Comparison of ENCODE assay signal across 21 cellular contexts in the genomic region with DNA sequence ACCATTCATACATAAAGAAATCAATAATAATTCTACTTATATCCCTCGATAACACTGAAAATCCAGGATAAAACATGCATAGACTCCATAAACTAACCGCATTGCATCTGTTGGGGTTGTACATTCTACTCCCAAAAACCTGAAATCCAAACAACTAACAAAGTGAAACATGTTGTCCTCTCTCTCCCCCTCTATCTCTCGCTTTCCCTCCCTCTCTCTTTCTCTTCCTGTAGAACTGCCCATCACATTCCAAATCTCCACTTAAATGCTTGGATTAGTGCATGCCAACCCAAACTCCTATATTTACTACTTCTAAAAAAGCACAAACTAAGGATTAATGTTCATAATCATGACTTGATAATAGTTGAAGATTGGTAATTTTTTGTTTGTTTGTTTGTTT.
DNase-seq lines count a peak whose midpoint lies in the region; FAIRE-seq and TF ChIP-seq lines count a peak whose summit lies in the region.
"Had no signal": no experiment of that assay in that cellular context is flagged by ENCODE, and none has a peak within 500 bp of the region (broad histone marks: within the 10 kb centered on the region; RNA-seq: fewer than 3 reads in every experiment).

No MANE protein-coding gene starts in this region.

- H3F3A ChIP-seq in Loucy (ENCODE audit: low read depth) = no peaks in the 10 kb centered on the region

- H3K4me2 ChIP-seq in Loucy (ENCODE audit: low read depth, low read length, poor library complexity, severe bottlenecking) = no peak overlapping the region
- peak overlapping the region; percentile 69 for H3K4me2 ChIP-seq in endothelial cell of umbilical vein (ENCODE audit: insufficient read depth, low read length)
- H3K4me2 ChIP-seq: A549 had no signal

- peaks cover 4% of the 10 kb centered on the region for H3K27me3 Mint-ChIP-seq in activated naive CD4-positive, alpha-beta T cell treated with anti-CD3 and anti-CD28 coated beads, Interleukin-2, amount 10 ng/mL, durations not matched to agents 7 days and 5 days
- H3K27me3 Mint-ChIP-seq: B cell had no signal

- H3K27me3 ChIP-seq in Loucy (ENCODE audit: insufficient read depth, low read length, poor library complexity, severe bottlenecking) (no peaks in the 10 kb centered on the region), endothelial cell of umbilical vein (ENCODE audit: control insufficient read depth in 2 of 2, insufficient read depth in 2 of 2, low read length in 2 of 2) (no peaks in the 10 kb centered on the region)
- H3K27me3 ChIP-seq: BLaER1 treated with 17β-estradiol and CSF1 and Interleukin-3, amounts not matched to agents 10 nM and 100 nM had no signal

- TF ChIP-seq CTCF in HEK293 (tag by site-specific recombination; IDR thresholded peaks at IDR 0.05) (no peak), Loucy (conservative IDR thresholded peaks at IDR 0.05; ENCODE audit: low read length) (no peak), endothelial cell of umbilical vein (IDR thresholded peaks at IDR 0.05; ENCODE audit: extremely low read depth in 1 of 2, insufficient read depth in 1 of 2, low read depth in 1 of 2, low read length in 2 of 2) (no peak)

- no peak for DNase-seq in endothelial cell of umbilical vein (ENCODE audit: low read depth, low spot score)
- no peak for DNase-seq in UCSD-AML1 (lab: John Stamatoyannopoulos, UW; ENCODE audit: unreplicated experiment)
- DNase-seq in activated naive CD4-positive, alpha-beta T cell treated with anti-CD3 and anti-CD28 coated beads, Interleukin-2, amount 10 ng/mL, durations not matched to agents 7 days and 5 days = no peak
- DNase-seq: AML-193; Caco-2; Calu3; CD4-positive, alpha-beta T cell; CD8-positive, alpha-beta T cell; DMS79 treated with DMSO at 0.1 percent for 48 hours; GF-D8 had no signal

- no peaks in the 10 kb centered on the region for H3K9me1 ChIP-seq in endothelial cell of umbilical vein (replicated peaks; ENCODE audit: control insufficient read depth, extremely low read depth, insufficient read depth, low read length)

- H3K27ac ChIP-seq in HEK293 (ENCODE audit: extremely low read depth, low read depth, low read length) (no peak overlapping the region), endothelial cell of umbilical vein (ENCODE audit: insufficient read depth, low read depth, low read length) (no peak overlapping the region)
- H3K27ac ChIP-seq: 22Rv1; A549; BLaER1 treated with 17β-estradiol and CSF1 and Interleukin-3, amounts not matched to agents 10 nM and 100 nM; C4-2B had no signal

- no peak for TF ChIP-seq POLR2A in endothelial cell of umbilical vein (IDR thresholded peaks at IDR 0.05; ENCODE audit: low read depth, low read length)

- H3K4me3 Mint-ChIP-seq in activated naive CD4-positive, alpha-beta T cell treated with anti-CD3 and anti-CD28 coated beads, Interleukin-2, amount 10 ng/mL, durations not matched to agents 7 days and 5 days = no peak overlapping the region
- H3K4me3 Mint-ChIP-seq: B cell; CD4-positive, alpha-beta T cell; CD8-positive, alpha-beta T cell had no signal

- H3K9me3 Mint-ChIP-seq in activated naive CD4-positive, alpha-beta T cell treated with anti-CD3 and anti-CD28 coated beads, Interleukin-2, amount 10 ng/mL, durations not matched to agents 7 days and 5 days = no peaks in the 10 kb centered on the region
- H3K9me3 Mint-ChIP-seq: CD4-positive, alpha-beta T cell; CD8-positive, alpha-beta T cell had no signal

- no peaks in the 10 kb centered on the region for H3K36me3 Mint-ChIP-seq in activated naive CD4-positive, alpha-beta T cell treated with anti-CD3 and anti-CD28 coated beads, Interleukin-2, amount 10 ng/mL, durations not matched to agents 7 days and 5 days
- H3K36me3 Mint-ChIP-seq: CD8-positive, alpha-beta T cell had no signal

- H3K4me1 Mint-ChIP-seq in activated naive CD4-positive, alpha-beta T cell treated with anti-CD3 and anti-CD28 coated beads, Interleukin-2, amount 10 ng/mL, durations not matched to agents 7 days and 5 days = no peaks in the 10 kb centered on the region

- intact Hi-C loops in endothelial cell of umbilical vein (cut with micrococcal nuclease) = loop anchor here (1.0 to 2.0 kb wide), 2 partner anchors 8 to 80 kb away; a partner anchor contains a TSS

- H3K9me3 ChIP-seq in HEK293 (ENCODE audit: control insufficient read depth, insufficient read depth, low read depth, low read length) (no peaks in the 10 kb centered on the region), Loucy (ENCODE audit: insufficient read depth, low read depth, low read length) (no peaks in the 10 kb centered on the region), endothelial cell of umbilical vein (replicated peaks; ENCODE audit: control insufficient read depth, insufficient read depth, low read length) (no peaks in the 10 kb centered on the region)
- H3K9me3 ChIP-seq: A549; BLaER1 treated with 17β-estradiol and CSF1 and Interleukin-3, amounts not matched to agents 10 nM and 100 nM; Caco-2 had no signal

- no TSS peak for BruUV-seq in endothelial cell of umbilical vein (replicated peaks; lab: Mats Ljungman, UMichigan)

- no peaks in the 10 kb centered on the region for H3K79me2 ChIP-seq in Loucy (ENCODE audit: insufficient read depth, low read length)
- H3K79me2 ChIP-seq in endothelial cell of umbilical vein (ENCODE audit: control insufficient read depth, insufficient read depth, low read length) = peaks cover 42% of the 10 kb centered on the region

- H3K4me3 ChIP-seq in HEK293 (ENCODE audit: low read depth, low read length) (no peak overlapping the region), Loucy (ENCODE audit: low read length, poor library complexity, severe bottlenecking) (no peak overlapping the region), endothelial cell of umbilical vein (replicated peaks in 1 of 3; ENCODE audit: insufficient read depth in 1 of 3, low read depth in 1 of 3, low read length in 3 of 3) (no peak overlapping the region)
- H3K4me3 ChIP-seq: A549; BLaER1 treated with 17β-estradiol and CSF1 and Interleukin-3, amounts not matched to agents 10 nM and 100 nM had no signal

- H2AFZ ChIP-seq in Loucy (ENCODE audit: low read length) = peak overlapping the region; percentile 50
- H2AFZ ChIP-seq in endothelial cell of umbilical vein (ENCODE audit: low read depth, low read length) = no peak overlapping the region

- POLR2A ChIA-PET in HEK293 (lab: Yijun Ruan, JAX) (no interaction called here), endothelial cell of umbilical vein (lab: Charles Lee) (no interaction called here)

- no peaks in the 10 kb centered on the region for H4K20me1 ChIP-seq in Loucy (ENCODE audit: insufficient read depth, low read length, poor library complexity, severe bottlenecking)
- no peaks in the 10 kb centered on the region for H4K20me1 ChIP-seq in endothelial cell of umbilical vein (replicated peaks; ENCODE audit: control insufficient read depth, extremely low read depth, insufficient read depth, low read length)
- H4K20me1 ChIP-seq: BLaER1 treated with 17β-estradiol and CSF1 and Interleukin-3, amounts not matched to agents 10 nM and 100 nM had no signal

- H3K4me1 ChIP-seq in HEK293 (ENCODE audit: control insufficient read depth, insufficient read depth, low read length) (no peaks in the 10 kb centered on the region), Loucy (ENCODE audit: insufficient read depth, low read length, poor library complexity, severe bottlenecking) (peaks cover 23% of the 10 kb centered on the region), endothelial cell of umbilical vein (ENCODE audit: control insufficient read depth, extremely low read depth, insufficient read depth, low read length) (peaks cover 23% of the 10 kb centered on the region)
- H3K4me1 ChIP-seq: A549, Caco-2 had no signal

- dilution Hi-C loops in endothelial cell of umbilical vein (cut with MboI; ENCODE audit: extremely low pct_ligation_motif_present, low sequenced_read_pairs) = no loop called here

- H3K9ac ChIP-seq in Loucy (ENCODE audit: low read depth, low read length, poor library complexity, severe bottlenecking) (no peak overlapping the region), endothelial cell of umbilical vein (replicated peaks; ENCODE audit: extremely low read depth, insufficient read depth, low read length) (no peak overlapping the region)
- H3K9ac ChIP-seq: BLaER1 treated with 17β-estradiol and CSF1 and Interleukin-3, amounts not matched to agents 10 nM and 100 nM had no signal

- no peaks in the 10 kb centered on the region for H3K9me2 ChIP-seq in Loucy (replicated peaks; ENCODE audit: low read depth, low read length)

- no peak for FAIRE-seq in endothelial cell of umbilical vein (lab: Jason Lieb, UNC)
- FAIRE-seq: A549, D721Med, G401.6, GM12891, GM19239 had no signal

- H3K36me3 ChIP-seq in HEK293 (ENCODE audit: control insufficient read depth in 2 of 2, insufficient read depth in 1 of 2, low read length in 2 of 2) (no peaks in the 10 kb centered on the region), Loucy (ENCODE audit: insufficient read depth, low read length) (no peaks in the 10 kb centered on the region), endothelial cell of umbilical vein (ENCODE audit: control insufficient read depth in 2 of 2, extremely low read depth in 1 of 2, insufficient read depth in 2 of 2, low read length in 2 of 2) (no peaks in the 10 kb centered on the region)
- H3K36me3 ChIP-seq: BLaER1 treated with 17β-estradiol and CSF1 and Interleukin-3, amounts not matched to agents 10 nM and 100 nM had no signal

- CTCF ChIA-PET in HEK293 (lab: Yijun Ruan, JAX) = no interaction called here
- CTCF ChIA-PET in endothelial cell of umbilical vein (lab: Charles Lee) = interaction anchor here (0.9 to 2.8 kb wide), 8 partner anchors 14 to 434 kb away, joined by 3 to 8 read pairs (median 4); no protein-coding TSS in a partner anchor
- CTCF ChIA-PET in activated naive CD4-positive, alpha-beta T cell treated with anti-CD3 and anti-CD28 coated beads, Interleukin-2, amount 10 ng/mL, durations not matched to agents 7 days and 5 days (lab: Charles Lee) = no interaction called here

- no peak overlapping the region for H3K27ac Mint-ChIP-seq in activated naive CD4-positive, alpha-beta T cell treated with anti-CD3 and anti-CD28 coated beads, Interleukin-2, amount 10 ng/mL, durations not matched to agents 7 days and 5 days
- H3K27ac Mint-ChIP-seq: B cell; CD4-positive, alpha-beta T cell; CD8-positive, alpha-beta T cell had no signal

TF ChIP-seq in HEK293, 187 proteins besides CTCF, POLR2A, EP300 and RAD21:
- peak; percentile 86 for TF ChIP-seq PRDM1 (tag by site-specific recombination; IDR thresholded peaks at IDR 0.05)
- TF ChIP-seq MEIS1 (CRISPR knock-in tag; IDR thresholded peaks at IDR 0.05; ENCODE audit: borderline replicate concordance) = no peak
- TF ChIP-seq ZNF596 (tag by site-specific recombination; IDR thresholded peaks at IDR 0.05) = peak; percentile 53; the same call in 1 of the 2 replicates

TF ChIP-seq in endothelial cell of umbilical vein, 7 proteins besides CTCF, POLR2A, EP300 and RAD21:
- TF ChIP-seq MYC (IDR thresholded peaks at IDR 0.05; ENCODE audit: low read depth, low read length) (no peak), EZH2 (IDR thresholded peaks at IDR 0.05; ENCODE audit: borderline replicate concordance, low read depth, low read length, severe bottlenecking) (no peak), GATA2 (IDR thresholded peaks at IDR 0.05; ENCODE audit: insufficient read depth, insufficient read length, low read depth, low read length) (no peak), FOS (IDR thresholded peaks at IDR 0.05; ENCODE audit: borderline replicate concordance, insufficient read depth, low read length) (no peak)
